In genomic region chr10:59692113-59692512, GRCh38 we compare ENCODE assay signal across 23 cellular contexts. TPM values are rescaled to one million over a fixed set of nuclear protein-coding genes. Genes with fewer than 3 reads are reported as not detected.
DNase-seq lines count a peak whose midpoint lies in the region; ATAC-seq, FAIRE-seq and TF ChIP-seq lines count a peak whose summit lies in the region.
"Had no signal": no experiment of that assay in that cellular context is flagged by ENCODE, and none has a peak within 500 bp of the region (broad histone marks: within the 10 kb centered on the region; RNA-seq: fewer than 3 reads in every experiment).

No MANE protein-coding gene starts in this region.

- H3K27ac ChIP-seq in mucosa of rectum (ENCODE audit: low read depth in 2 of 2, low read length in 2 of 2) (peak overlapping the region; percentile 48 to 66), transverse colon (peak overlapping the region; percentile 67 to 74 (median 69))
- H3K27ac ChIP-seq: 22Rv1; A549; BLaER1 treated with 17β-estradiol and CSF1 and Interleukin-3, amounts not matched to agents 10 nM and 100 nM; C4-2B had no signal

- H3K36me3 ChIP-seq in mucosa of rectum (ENCODE audit: control insufficient read depth in 2 of 2, insufficient read depth in 2 of 2, low read length in 2 of 2) (no peaks in the 10 kb centered on the region), transverse colon (no peaks in the 10 kb centered on the region)
- H3K36me3 ChIP-seq: BLaER1 treated with 17β-estradiol and CSF1 and Interleukin-3, amounts not matched to agents 10 nM and 100 nM had no signal

- H3K9ac ChIP-seq in mucosa of rectum (ENCODE audit: low read depth in 1 of 2, low read length in 2 of 2): no peak overlapping the region
- H3K9ac ChIP-seq: BLaER1 treated with 17β-estradiol and CSF1 and Interleukin-3, amounts not matched to agents 10 nM and 100 nM had no signal

- no peak for DNase-seq in H54 (ENCODE audit: insufficient read length, low spot score)
- no peak for DNase-seq in left colon
- DNase-seq in transverse colon: peak; percentile 23
- no peak for DNase-seq in NOMO-1 treated with DMSO at 0.1 percent for 48 hours (lab: John Stamatoyannopoulos, UW; ENCODE audit: unreplicated experiment)
- DNase-seq: AML-193; Caco-2; Calu3; CD4-positive, alpha-beta T cell; CD8-positive, alpha-beta T cell; DMS79 treated with DMSO at 0.1 percent for 48 hours; GF-D8 had no signal

- TF ChIP-seq CTCF in transverse colon (IDR thresholded peaks at IDR 0.05): no peak

- in situ Hi-C loops in transverse colon (cut with MboI; ENCODE audit: low pct_ligation_motif_present in 1 of 4, low pct_unique_long_range_greater_than_20kb in 1 of 4, low sequenced_read_pairs in 3 of 4): no loop called here

- H3K4me1 ChIP-seq in mucosa of rectum (ENCODE audit: control insufficient read depth in 2 of 2, insufficient read depth in 2 of 2, low read length in 2 of 2): peaks cover 7 to 31% of the 10 kb centered on the region in 2 donors
- H3K4me1 ChIP-seq in transverse colon: peaks cover 3 to 41% (median 9%) of the 10 kb centered on the region in 4 donors
- H3K4me1 ChIP-seq: A549, Caco-2 had no signal

- TF ChIP-seq EP300 in transverse colon (IDR thresholded peaks at IDR 0.05; ENCODE audit: low read depth): peak; percentile 8

- H3K9me3 ChIP-seq in mucosa of rectum (ENCODE audit: control insufficient read depth in 2 of 2, low read length in 2 of 2) (no peaks in the 10 kb centered on the region), transverse colon (no peaks in the 10 kb centered on the region)
- H3K9me3 ChIP-seq: A549, Caco-2 had no signal

- WGBS in transverse colon (ENCODE audit: low coverage in 1 of 2), 2 donors: 42 to 63% methylated on average over 2 of the region's 2 CpGs

- H3K27me3 ChIP-seq in mucosa of rectum (ENCODE audit: control insufficient read depth in 2 of 2, insufficient read depth in 2 of 2, low read length in 2 of 2) (peaks cover 0 to 1% of the 10 kb centered on the region in 2 donors), transverse colon (no peaks in the 10 kb centered on the region)
- H3K27me3 ChIP-seq: BLaER1 treated with 17β-estradiol and CSF1 and Interleukin-3, amounts not matched to agents 10 nM and 100 nM had no signal

- ATAC-seq in left colon (peak; percentile 72), GM18517 (IDR thresholded peaks at IDR 0.05; ENCODE audit: unreplicated experiment) (no peak), GM19023 (IDR thresholded peaks at IDR 0.05; ENCODE audit: unreplicated experiment) (no peak)
- ATAC-seq: A549; CD8-positive, alpha-beta T cell had no signal

- intact Hi-C loops in left colon (cut with DNase I, micrococcal nuclease): no loop called here
- intact Hi-C loops in transverse colon (cut with DNase I; ENCODE audit: low total_unique reads): no loop called here

- FAIRE-seq in H54 (lab: Jason Lieb, UNC): peak; percentile 27
- FAIRE-seq: A549, D721Med, G401.6, GM12891, GM19239 had no signal

- TF ChIP-seq POLR2A in H54 (IDR thresholded peaks at IDR 0.05; ENCODE audit: low read depth, low read length) (no peak), transverse colon (IDR thresholded peaks at IDR 0.05) (no peak)

- H3K4me3 ChIP-seq in mucosa of rectum (ENCODE audit: low read length in 2 of 2): no peak overlapping the region
- no peak overlapping the region for H3K4me3 ChIP-seq in transverse colon
- H3K4me3 ChIP-seq: A549; BLaER1 treated with 17β-estradiol and CSF1 and Interleukin-3, amounts not matched to agents 10 nM and 100 nM had no signal

RNA-seq across cellular contexts. Expression of gene SLC16A9, which starts 17.5 kb away (rescaled TPM):
- total RNA-seq in left colon (10 to 100 TPM; 22.9 to 42.3 TPM), transverse colon (10 to 100 TPM in 3 of 4 donors, under 1 TPM in 1; 0.80 to 58.7 (median 15.3) TPM)
- total RNA-seq: B cell; CD4-positive, alpha-beta T cell; CD8-positive, alpha-beta T cell had no signal
